In genomic region chr16:48405907-48406306, GRCh38 we compare ENCODE assay signal across 20 cellular contexts.
"Had no signal": no experiment of that assay in that cellular context is flagged by ENCODE, and none has a peak within 500 bp of the region (broad histone marks: within the 10 kb centered on the region; RNA-seq: fewer than 3 reads in every experiment).

No MANE protein-coding gene starts in this region.

- DNase-seq: activated CD4-positive, alpha-beta T cell treated with anti-CD3 and anti-CD28 coated beads for 48 hours; activated CD8-positive, alpha-beta T cell treated with anti-CD3 and anti-CD28 coated beads for 36 hours; activated gamma-delta T cell treated with Interleukin-2 at 50 U/mL for 16 hours; activated naive CD8-positive, alpha-beta T cell treated with anti-CD3 and anti-CD28 coated beads for 36 hours; activated T-cell treated with anti-CD3 and anti-CD28 coated beads, Interleukin-2, amount 50 U/mL, for 48 hours; amygdala; brain microvascular endothelial cell; effector memory CD8-positive, alpha-beta T cell; foreskin keratinocyte; glutamatergic neuron; kidney glomerular epithelial cell; lower lobe of right lung; naive thymus-derived CD8-positive, alpha-beta T cell; nucleus accumbens; right cardiac atrium; stimulated activated CD4-positive, alpha-beta T cell treated with anti-CD3 and anti-CD28 coated beads, Interleukin-4, amount 100 ng/mL, for 4 hours; stimulated activated CD8-positive, alpha-beta memory T cell treated with anti-CD3 and anti-CD28 coated beads, Interleukin-4, amount 100 ng/mL, for 48 hours; SW 1271 had no signal

- H3K27ac ChIP-seq: brain microvascular endothelial cell, foreskin keratinocyte, lower lobe of right lung, prostate gland had no signal

- H3K4me1 ChIP-seq: foreskin keratinocyte, prostate gland had no signal

- ATAC-seq: activated CD8-positive, alpha-beta T cell treated with anti-CD3 and anti-CD28 coated beads for 36 hours; effector memory CD8-positive, alpha-beta T cell; foreskin keratinocyte; lower lobe of right lung; naive thymus-derived CD8-positive, alpha-beta T cell; right cardiac atrium had no signal

- H3K9me3 ChIP-seq: lower lobe of right lung, prostate gland had no signal

- H3K27me3 ChIP-seq: brain microvascular endothelial cell, foreskin keratinocyte had no signal

- H3K36me3 ChIP-seq: brain microvascular endothelial cell, lower lobe of right lung, prostate gland had no signal

- H3K4me3 ChIP-seq: lower lobe of right lung, prostate gland, smooth muscle cell had no signal
